ENCODE assay signal across 9 cellular contexts in the genomic region with DNA sequence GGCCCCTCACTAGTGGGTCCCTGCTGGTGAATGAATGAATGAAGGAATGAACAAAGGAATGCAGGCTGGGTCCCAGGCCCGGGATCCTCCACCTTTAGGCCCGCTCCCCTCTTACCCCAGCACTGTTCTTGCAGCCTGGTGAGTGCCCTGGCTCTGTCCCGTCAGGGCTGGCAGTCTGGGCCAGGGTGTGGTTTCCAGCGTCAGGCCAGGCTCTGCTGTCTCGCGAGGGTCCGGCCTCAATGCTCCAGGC. TPM values are rescaled to one million over a fixed set of nuclear protein-coding genes. Genes with fewer than 3 reads are reported as not detected.
DNase-seq lines count a peak whose midpoint lies in the region; ATAC-seq lines count a peak whose summit lies in the region.
"Had no signal": no experiment of that assay in that cellular context is flagged by ENCODE, and none has a peak within 500 bp of the region (broad histone marks: within the 10 kb centered on the region; RNA-seq: fewer than 3 reads in every experiment).

No MANE protein-coding gene starts in this region.

- peaks cover 70% of the 10 kb centered on the region for H3K36me3 Mint-ChIP-seq in dendritic cell treated with granulocyte-macrophage colony-stimulating factor and Interleukin-4, amounts not matched to agents 40 ng/mL and 50 ng/mL, for 4 days (ENCODE audit: low read depth)
- peaks cover 6% of the 10 kb centered on the region for H3K36me3 Mint-ChIP-seq in natural killer cell treated with Interleukin-12 subunit alpha and Interleukin-12 subunit beta and Interleukin-15 and Interleukin-18, amount 100 ng/mL, for 72 hours

- H3K9me3 ChIP-seq in BLaER1 treated with 17β-estradiol and CSF1 and Interleukin-3, amounts not matched to agents 10 nM and 100 nM (replicated peaks in 1 of 11) = no peaks in the 10 kb centered on the region

- peak; percentile 3 for ATAC-seq in HG03442 (IDR thresholded peaks at IDR 0.05; ENCODE audit: unreplicated experiment)
- no peak for ATAC-seq in natural killer cell treated with Interleukin-12 subunit alpha and Interleukin-12 subunit beta and Interleukin-15 and Interleukin-18, amount 100 ng/mL, for 72 hours

- peaks cover 58 to 88% (median 78%) of the 10 kb centered on the region in 10 experiments for H3K4me1 ChIP-seq in BLaER1 treated with 17β-estradiol and CSF1 and Interleukin-3, amounts not matched to agents 10 nM and 100 nM

- H3K27me3 ChIP-seq in BLaER1 treated with 17β-estradiol and CSF1 and Interleukin-3, amounts not matched to agents 10 nM and 100 nM = peaks cover 0 to 15% (median 10%) of the 10 kb centered on the region in 11 experiments; a peak in 13 of 22 replicates

- H3K27me3 Mint-ChIP-seq in dendritic cell treated with granulocyte-macrophage colony-stimulating factor and Interleukin-4, amounts not matched to agents 40 ng/mL and 50 ng/mL, for 4 days = no peaks in the 10 kb centered on the region
- peaks cover 2 to 4% of the 10 kb centered on the region in 2 donors for H3K27me3 Mint-ChIP-seq in natural killer cell treated with Interleukin-12 subunit alpha and Interleukin-12 subunit beta and Interleukin-15 and Interleukin-18, amount 100 ng/mL, for 72 hours

- peak overlapping the region; percentile 79 to 100 (median 98) for H3K4me2 ChIP-seq in BLaER1 treated with 17β-estradiol and CSF1 and Interleukin-3, amounts not matched to agents 10 nM and 100 nM

- H3K4me1 Mint-ChIP-seq in dendritic cell treated with granulocyte-macrophage colony-stimulating factor and Interleukin-4, amounts not matched to agents 40 ng/mL and 50 ng/mL, for 4 days (ENCODE audit: low read depth) = peaks cover 70% of the 10 kb centered on the region
- peaks cover 28 to 32% of the 10 kb centered on the region in 2 donors for H3K4me1 Mint-ChIP-seq in natural killer cell treated with Interleukin-12 subunit alpha and Interleukin-12 subunit beta and Interleukin-15 and Interleukin-18, amount 100 ng/mL, for 72 hours (ENCODE audit: low read depth in 2 of 2)

- H3K36me3 ChIP-seq in BLaER1 treated with 17β-estradiol and CSF1 and Interleukin-3, amounts not matched to agents 10 nM and 100 nM = peaks cover 1 to 45% (median 23%) of the 10 kb centered on the region in 11 experiments; a peak in 21 of 22 replicates

- peak overlapping the region; percentile 98 for H3K27ac Mint-ChIP-seq in dendritic cell treated with granulocyte-macrophage colony-stimulating factor and Interleukin-4, amounts not matched to agents 40 ng/mL and 50 ng/mL, for 4 days
- H3K27ac Mint-ChIP-seq in natural killer cell treated with Interleukin-12 subunit alpha and Interleukin-12 subunit beta and Interleukin-15 and Interleukin-18, amount 100 ng/mL, for 72 hours = no peak overlapping the region

- H3K9me3 Mint-ChIP-seq in dendritic cell treated with granulocyte-macrophage colony-stimulating factor and Interleukin-4, amounts not matched to agents 40 ng/mL and 50 ng/mL, for 4 days = no peaks in the 10 kb centered on the region
- H3K9me3 Mint-ChIP-seq in natural killer cell treated with Interleukin-12 subunit alpha and Interleukin-12 subunit beta and Interleukin-15 and Interleukin-18, amount 100 ng/mL, for 72 hours = peaks cover 5% of the 10 kb centered on the region

- intact Hi-C loops in dendritic cell treated with granulocyte-macrophage colony-stimulating factor and Interleukin-4, amounts not matched to agents 40 ng/mL and 50 ng/mL, for 4 days (cut with micrococcal nuclease) = loop anchor here (5.0 kb wide), 1 partner anchor 50 kb away; the partner anchor contains the start of genes IER2 and STX10

- peaks cover 3 to 41% (median 34%) of the 10 kb centered on the region in 11 experiments; a peak in 18 of 22 replicates for H4K20me1 ChIP-seq in BLaER1 treated with 17β-estradiol and CSF1 and Interleukin-3, amounts not matched to agents 10 nM and 100 nM

- peak overlapping the region; percentile 84 to 98 (median 94) for H3K9ac ChIP-seq in BLaER1 treated with 17β-estradiol and CSF1 and Interleukin-3, amounts not matched to agents 10 nM and 100 nM

- DNase-seq in natural killer cell treated with Interleukin-12 subunit alpha and Interleukin-12 subunit beta and Interleukin-15 and Interleukin-18, amount 100 ng/mL, for 72 hours (ENCODE audit: low spot score) = no peak
- DNase-seq in NCI-H128 (lab: John Stamatoyannopoulos, UW; ENCODE audit: unreplicated experiment) = no peak
- DNase-seq in stimulated activated naive CD4-positive, alpha-beta T cell (lab: John Stamatoyannopoulos, UW) = no peak
- DNase-seq in NCI-H2029 (lab: John Stamatoyannopoulos, UW) = no peak
- DNase-seq in NCI-H146 treated with DMSO at 0.1 percent for 48 hours (lab: John Stamatoyannopoulos, UW; ENCODE audit: unreplicated experiment) = no peak
- DNase-seq: NCI-H1694 had no signal

- peak overlapping the region; percentile 78 to 99 (median 97) for H3K27ac ChIP-seq in BLaER1 treated with 17β-estradiol and CSF1 and Interleukin-3, amounts not matched to agents 10 nM and 100 nM

- peak overlapping the region; percentile 69 to 87 (median 79) for H3K4me3 ChIP-seq in BLaER1 treated with 17β-estradiol and CSF1 and Interleukin-3, amounts not matched to agents 10 nM and 100 nM

- peak overlapping the region; percentile 92 for H3K4me3 Mint-ChIP-seq in dendritic cell treated with granulocyte-macrophage colony-stimulating factor and Interleukin-4, amounts not matched to agents 40 ng/mL and 50 ng/mL, for 4 days
- H3K4me3 Mint-ChIP-seq in natural killer cell treated with Interleukin-12 subunit alpha and Interleukin-12 subunit beta and Interleukin-15 and Interleukin-18, amount 100 ng/mL, for 72 hours = peak overlapping the region; percentile 36

RNA-seq across cellular contexts. Expression of gene LYL1, which starts 0.3 kb away (rescaled TPM):
- 1 to 10 TPM in 1 of 2 donors, under 1 TPM in 1; 0.86 to 1.4 TPM for total RNA-seq in natural killer cell treated with Interleukin-12 subunit alpha and Interleukin-12 subunit beta and Interleukin-15 and Interleukin-18, amount 100 ng/mL, for 72 hours

RNA-seq across cellular contexts. Expression of gene TRMT1, which starts 14.2 kb away (rescaled TPM):
- total RNA-seq in natural killer cell treated with Interleukin-12 subunit alpha and Interleukin-12 subunit beta and Interleukin-15 and Interleukin-18, amount 100 ng/mL, for 72 hours = 100 to 1,000 TPM in 1 of 2 donors, 10 to 100 TPM in 1; 54.6 to 120 TPM

RNA-seq across cellular contexts. Expression of gene NACC1, which starts 15.7 kb away (rescaled TPM):
- 100 to 1,000 TPM; 129 to 138 TPM for total RNA-seq in natural killer cell treated with Interleukin-12 subunit alpha and Interleukin-12 subunit beta and Interleukin-15 and Interleukin-18, amount 100 ng/mL, for 72 hours

RNA-seq across cellular contexts. Expression of gene STX10, which starts 47.8 kb away (rescaled TPM):
- 10 to 100 TPM; 48.1 to 62.5 TPM for total RNA-seq in natural killer cell treated with Interleukin-12 subunit alpha and Interleukin-12 subunit beta and Interleukin-15 and Interleukin-18, amount 100 ng/mL, for 72 hours

RNA-seq across cellular contexts. Expression of gene IER2, which starts 47.9 kb away (rescaled TPM):
- total RNA-seq in natural killer cell treated with Interleukin-12 subunit alpha and Interleukin-12 subunit beta and Interleukin-15 and Interleukin-18, amount 100 ng/mL, for 72 hours = 100 to 1,000 TPM; 106 to 117 TPM
